Comparison of ENCODE assay signal across 29 cellular contexts in genomic region chr4:147578611-147579010, GRCh38.
"Had no signal": no experiment of that assay in that cellular context is flagged by ENCODE, and none has a peak within 500 bp of the region (broad histone marks: within the 10 kb centered on the region; RNA-seq: fewer than 3 reads in every experiment).

No MANE protein-coding gene starts in this region.

- H3K27ac ChIP-seq: ascending aorta, gastrocnemius medialis, hepatocyte, neutrophil, ovary, skin epidermis, testis had no signal

- H3K4me1 Mint-ChIP-seq: activated CD4-positive, alpha-beta T cell treated with anti-CD3 and anti-CD28 coated beads, Interleukin-2, amount 10 ng/mL, durations not matched to agents 24 days and 14 days; naive B cell had no signal

- ATAC-seq: gastrocnemius medialis; stimulated activated naive CD8-positive, alpha-beta T cell treated with anti-CD3 and anti-CD28 coated beads, Interleukin-15, Interleukin-2, amounts not matched to agents 100 U/mL and 50 U/mL, for 24 hours had no signal

- H3K36me3 ChIP-seq: ascending aorta, brain microvascular endothelial cell, gastrocnemius medialis, neutrophil, ovary had no signal

- H3K9me3 Mint-ChIP-seq: activated CD4-positive, alpha-beta T cell treated with anti-CD3 and anti-CD28 coated beads, Interleukin-2, amount 10 ng/mL, durations not matched to agents 24 days and 14 days; activated naive CD4-positive, alpha-beta T cell treated with anti-CD3 and anti-CD28 coated beads for 36 hours; activated T-helper 1 cell treated with anti-CD3 and anti-CD28 coated beads, Interleukin-12 subunit alpha, Interleukin-12 subunit beta, Interleukin-2, Interleukin-4 antibody, amounts not matched to agents 30 ng/mL and 10 ng/mL and 1 ng/mL, durations not matched to agents 14 hours and 24 hours and 36 hours; dendritic cell treated with granulocyte-macrophage colony-stimulating factor and Interleukin-4, amounts not matched to agents 40 ng/mL and 50 ng/mL, for 4 days; nephron progenitor cell had no signal

- H3K9me3 ChIP-seq: ascending aorta, gastrocnemius medialis, neutrophil, ovary, testis had no signal

- H3K4me3 Mint-ChIP-seq: activated CD4-positive, alpha-beta memory T cell treated with anti-CD3 and anti-CD28 coated beads for 36 hours; activated CD4-positive, alpha-beta T cell treated with anti-CD3 and anti-CD28 coated beads, Interleukin-2, amount 10 ng/mL, durations not matched to agents 24 days and 14 days; activated naive CD4-positive, alpha-beta T cell treated with anti-CD3 and anti-CD28 coated beads for 36 hours; activated naive CD8-positive, alpha-beta T cell treated with anti-CD3 and anti-CD28 coated beads, Interleukin-2, amount 10 ng/mL, durations not matched to agents 7 days and 5 days; activated T-helper 1 cell treated with anti-CD3 and anti-CD28 coated beads, Interleukin-12 subunit alpha, Interleukin-12 subunit beta, Interleukin-2, Interleukin-4 antibody, amounts not matched to agents 30 ng/mL and 10 ng/mL and 1 ng/mL, durations not matched to agents 14 hours and 24 hours and 36 hours; dendritic cell treated with granulocyte-macrophage colony-stimulating factor and Interleukin-4, amounts not matched to agents 40 ng/mL and 50 ng/mL, for 4 days; mesothelial cell of epicardium; naive B cell; nephron progenitor cell; T-helper 1 cell treated with Interleukin-12 subunit alpha and Interleukin-12 subunit beta and Interleukin-4 antibody, amounts not matched to agents 30 μg/mL and 1 μg/mL, for 36 hours had no signal

- H3K27ac Mint-ChIP-seq: activated CD4-positive, alpha-beta memory T cell treated with anti-CD3 and anti-CD28 coated beads for 36 hours; activated CD4-positive, alpha-beta T cell treated with anti-CD3 and anti-CD28 coated beads, Interleukin-2, amount 10 ng/mL, durations not matched to agents 24 days and 14 days; activated naive CD4-positive, alpha-beta T cell treated with anti-CD3 and anti-CD28 coated beads for 36 hours; activated naive CD8-positive, alpha-beta T cell treated with anti-CD3 and anti-CD28 coated beads, Interleukin-2, amount 10 ng/mL, durations not matched to agents 7 days and 5 days; activated T-helper 1 cell treated with anti-CD3 and anti-CD28 coated beads, Interleukin-12 subunit alpha, Interleukin-12 subunit beta, Interleukin-2, Interleukin-4 antibody, amounts not matched to agents 30 ng/mL and 10 ng/mL and 1 ng/mL, durations not matched to agents 14 hours and 24 hours and 36 hours; dendritic cell treated with granulocyte-macrophage colony-stimulating factor and Interleukin-4, amounts not matched to agents 40 ng/mL and 50 ng/mL, for 4 days; mesothelial cell of epicardium; nephron progenitor cell; progenitor cell of endocrine pancreas; T-helper 1 cell treated with Interleukin-12 subunit alpha and Interleukin-12 subunit beta and Interleukin-4 antibody, amounts not matched to agents 30 μg/mL and 1 μg/mL, for 36 hours had no signal

- H3K4me1 ChIP-seq: ascending aorta, gastrocnemius medialis, testis had no signal

- H3K27me3 Mint-ChIP-seq: activated CD4-positive, alpha-beta T cell treated with anti-CD3 and anti-CD28 coated beads, Interleukin-2, amount 10 ng/mL, durations not matched to agents 24 days and 14 days; activated naive CD8-positive, alpha-beta T cell treated with anti-CD3 and anti-CD28 coated beads, Interleukin-2, amount 10 ng/mL, durations not matched to agents 7 days and 5 days; dendritic cell treated with granulocyte-macrophage colony-stimulating factor and Interleukin-4, amounts not matched to agents 40 ng/mL and 50 ng/mL, for 4 days; progenitor cell of endocrine pancreas had no signal

- H3K36me3 Mint-ChIP-seq: activated CD4-positive, alpha-beta memory T cell treated with anti-CD3 and anti-CD28 coated beads for 36 hours; activated naive CD8-positive, alpha-beta T cell treated with anti-CD3 and anti-CD28 coated beads, Interleukin-2, amount 10 ng/mL, durations not matched to agents 7 days and 5 days; naive B cell had no signal

- H3K27me3 ChIP-seq: ascending aorta, brain microvascular endothelial cell, gastrocnemius medialis, hepatocyte, neutrophil, ovary, testis had no signal

- DNase-seq: activated CD4-positive, alpha-beta memory T cell treated with anti-CD3 and anti-CD28 coated beads for 36 hours; activated CD4-positive, alpha-beta T cell treated with anti-CD3 and anti-CD28 coated beads, Interleukin-2, amount 10 ng/mL, durations not matched to agents 24 days and 14 days; activated CD4-positive, CD25-positive, alpha-beta regulatory T cell treated with anti-CD3 and anti-CD28 coated beads, Interleukin-2, amount 50 U/mL, for 72 hours; activated CD8-positive, alpha-beta memory T cell treated with anti-CD3 and anti-CD28 coated beads, Interleukin-2, amount 50 U/mL, for 4 hours; activated effector memory CD4-positive, alpha-beta T cell treated with anti-CD3 and anti-CD28 coated beads, Interleukin-2, amount 50 U/mL, for 16 hours; activated naive CD4-positive, alpha-beta T cell treated with anti-CD3 and anti-CD28 coated beads for 36 hours; activated naive CD8-positive, alpha-beta T cell treated with anti-CD3 and anti-CD28 coated beads, Interleukin-2, amount 10 ng/mL, durations not matched to agents 7 days and 5 days; activated T-cell treated with anti-CD3 and anti-CD28 coated beads, Interleukin-2, amount 50 U/mL, for 1 hour; gastrocnemius medialis; left cardiac atrium; naive B cell; nephron progenitor cell; retina; stimulated activated CD4-positive, alpha-beta T cell treated with anti-CD3 and anti-CD28 coated beads, Interleukin-12 subunit alpha, Interleukin-12 subunit beta, amount 100 ng/mL, for 4 hours; stimulated activated CD4-positive, alpha-beta T cell treated with anti-CD3 and anti-CD28 coated beads, Interleukin-4, amount 100 ng/mL, for 1 hour; stimulated activated naive CD8-positive, alpha-beta T cell treated with anti-CD3 and anti-CD28 coated beads, Interleukin-15, Interleukin-2, amounts not matched to agents 100 U/mL and 50 U/mL, for 24 hours; T-helper 9 cell; testis had no signal

- H3K4me3 ChIP-seq: ascending aorta, gastrocnemius medialis, hepatocyte, ovary, skin epidermis, testis had no signal
